ENCODE assay signal across 12 cellular contexts in the genomic region with DNA sequence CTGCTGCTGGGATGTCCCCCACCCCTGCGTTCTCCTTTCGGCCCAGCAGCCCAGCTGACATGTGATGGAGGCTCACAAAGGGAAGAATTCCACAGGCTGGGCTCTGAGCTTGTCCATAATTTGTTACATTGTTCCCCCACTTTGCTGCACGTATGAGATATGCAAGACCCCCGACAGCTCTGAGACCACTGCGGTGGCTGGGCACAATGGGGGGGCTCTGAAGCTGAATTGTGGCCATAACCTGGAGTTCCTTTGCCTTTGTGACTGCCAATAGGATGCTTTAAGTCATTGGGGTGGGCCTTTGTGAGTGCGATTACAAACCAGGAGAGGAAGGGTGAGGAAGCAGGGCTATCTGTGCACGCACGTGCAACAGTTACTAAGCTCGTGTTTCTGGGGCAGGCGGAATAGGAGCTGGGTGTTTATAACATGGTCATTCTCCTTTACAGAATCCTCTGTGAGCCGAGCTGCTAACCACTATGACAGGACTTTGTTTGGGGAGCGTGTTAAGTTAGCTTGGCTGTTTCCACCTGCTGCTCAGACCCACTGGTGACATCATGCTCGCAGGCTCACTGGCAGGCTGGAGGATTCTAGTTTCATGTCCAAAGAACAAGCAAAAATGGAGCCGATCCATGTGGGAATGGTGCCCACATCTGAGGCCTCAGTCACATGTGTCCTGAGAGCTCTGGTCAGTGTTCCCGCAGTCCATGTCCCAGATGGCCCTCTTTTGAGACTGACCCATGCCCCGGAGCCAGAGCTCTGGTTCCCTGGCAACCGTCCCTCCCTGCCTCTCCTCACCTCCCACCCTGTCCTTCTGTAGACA.
A peak's percentile ranks its signal among the peaks of the same experiment; 100 is the strongest.
DNase-seq lines count a peak whose midpoint lies in the region; ATAC-seq and TF ChIP-seq lines count a peak whose summit lies in the region.
"Had no signal": no experiment of that assay in that cellular context is flagged by ENCODE, and none has a peak within 500 bp of the region (broad histone marks: within the 10 kb centered on the region; RNA-seq: fewer than 3 reads in every experiment).

No MANE protein-coding gene starts in this region.

- TF ChIP-seq CTCF in heart left ventricle (IDR thresholded peaks at IDR 0.05) (no peak), neural cell (IDR thresholded peaks at IDR 0.05; ENCODE audit: poor library complexity, severe bottlenecking) (no peak)

- H3K4me3 ChIP-seq in heart left ventricle (no peak overlapping the region), neural cell (ENCODE audit: low read length) (no peak overlapping the region)
- H3K4me3 ChIP-seq: lung, skin epidermis had no signal

- H2AFZ ChIP-seq in neural cell (ENCODE audit: low read depth, low read length) = peak overlapping the region; percentile 28

- WGBS in heart left ventricle, 4 donors = 38 to 45% (median 42%) methylated on average over 16 to 17 of the region's 17 CpGs

- TF ChIP-seq RAD21 in neural cell (conservative IDR thresholded peaks at IDR 0.05) = no peak

- DNase-seq in heart left ventricle = peak in 3 of 5 donors; percentile 7 to 41 (median 26)
- DNase-seq in Right ventricle myocardium inferior (ENCODE audit: missing footprints) = no peak
- DNase-seq in head of caudate nucleus = peak; percentile 44 to 94 (median 78)
- no peak for DNase-seq in kidney glomerular epithelial cell (lab: John Stamatoyannopoulos, UW)
- no peak for DNase-seq in activated naive CD4-positive, alpha-beta T cell (lab: John Stamatoyannopoulos, UW)
- DNase-seq: NCI-H187, PC-3 had no signal

- no peak overlapping the region for H3K9ac ChIP-seq in neural cell (ENCODE audit: low read length)

- H3K4me1 ChIP-seq in heart left ventricle = no peaks in the 10 kb centered on the region

- no peak for TF ChIP-seq POLR2A in heart left ventricle (IDR thresholded peaks at IDR 0.05)

- H3K27ac ChIP-seq in heart left ventricle (no peak overlapping the region), neural cell (ENCODE audit: low read length) (no peak overlapping the region)
- H3K27ac ChIP-seq: skin epidermis had no signal

- H3K9me3 ChIP-seq in heart left ventricle (no peaks in the 10 kb centered on the region), neural cell (ENCODE audit: low read length) (no peaks in the 10 kb centered on the region)

- no peak overlapping the region for H3K4me2 ChIP-seq in neural cell (ENCODE audit: low read length)

- intact Hi-C loops in heart left ventricle (cut with DNase I) (no loop called here), Right ventricle myocardium inferior (cut with DNase I) (no loop called here), head of caudate nucleus (cut with DNase I) (no loop called here)

- H4K20me1 ChIP-seq in neural cell (ENCODE audit: insufficient read depth) = no peaks in the 10 kb centered on the region

- H3K36me3 ChIP-seq in heart left ventricle (no peaks in the 10 kb centered on the region), neural cell (ENCODE audit: insufficient read depth, low read length) (no peaks in the 10 kb centered on the region)

- H3K27me3 ChIP-seq in heart left ventricle (no peaks in the 10 kb centered on the region), neural cell (ENCODE audit: insufficient read depth, low read depth, low read length) (no peaks in the 10 kb centered on the region)

- H3K9me2 ChIP-seq in neural cell (ENCODE audit: insufficient read depth, low read length) = no peaks in the 10 kb centered on the region

- H3K79me2 ChIP-seq in neural cell (replicated peaks; ENCODE audit: insufficient read depth, low read length) = no peaks in the 10 kb centered on the region

- peak in 1 of 4 donors; percentile 36 for ATAC-seq in heart left ventricle
- no peak for ATAC-seq in Right ventricle myocardium inferior
- no peak for ATAC-seq in HG02885 (IDR thresholded peaks at IDR 0.05; ENCODE audit: poor library complexity, unreplicated experiment)
- no peak for ATAC-seq in GM18868 (IDR thresholded peaks at IDR 0.05; ENCODE audit: unreplicated experiment)
- ATAC-seq: PC-3 had no signal

- H3F3A ChIP-seq in neural cell (ENCODE audit: insufficient read depth, low read length, poor library complexity, severe bottlenecking) = no peaks in the 10 kb centered on the region

- no peak for TF ChIP-seq EP300 in neural cell (conservative IDR thresholded peaks at IDR 0.05; ENCODE audit: poor library complexity, severe bottlenecking)

TF ChIP-seq in neural cell, 6 proteins besides CTCF, POLR2A, EP300 and RAD21:
- TF ChIP-seq, protein P1, sequence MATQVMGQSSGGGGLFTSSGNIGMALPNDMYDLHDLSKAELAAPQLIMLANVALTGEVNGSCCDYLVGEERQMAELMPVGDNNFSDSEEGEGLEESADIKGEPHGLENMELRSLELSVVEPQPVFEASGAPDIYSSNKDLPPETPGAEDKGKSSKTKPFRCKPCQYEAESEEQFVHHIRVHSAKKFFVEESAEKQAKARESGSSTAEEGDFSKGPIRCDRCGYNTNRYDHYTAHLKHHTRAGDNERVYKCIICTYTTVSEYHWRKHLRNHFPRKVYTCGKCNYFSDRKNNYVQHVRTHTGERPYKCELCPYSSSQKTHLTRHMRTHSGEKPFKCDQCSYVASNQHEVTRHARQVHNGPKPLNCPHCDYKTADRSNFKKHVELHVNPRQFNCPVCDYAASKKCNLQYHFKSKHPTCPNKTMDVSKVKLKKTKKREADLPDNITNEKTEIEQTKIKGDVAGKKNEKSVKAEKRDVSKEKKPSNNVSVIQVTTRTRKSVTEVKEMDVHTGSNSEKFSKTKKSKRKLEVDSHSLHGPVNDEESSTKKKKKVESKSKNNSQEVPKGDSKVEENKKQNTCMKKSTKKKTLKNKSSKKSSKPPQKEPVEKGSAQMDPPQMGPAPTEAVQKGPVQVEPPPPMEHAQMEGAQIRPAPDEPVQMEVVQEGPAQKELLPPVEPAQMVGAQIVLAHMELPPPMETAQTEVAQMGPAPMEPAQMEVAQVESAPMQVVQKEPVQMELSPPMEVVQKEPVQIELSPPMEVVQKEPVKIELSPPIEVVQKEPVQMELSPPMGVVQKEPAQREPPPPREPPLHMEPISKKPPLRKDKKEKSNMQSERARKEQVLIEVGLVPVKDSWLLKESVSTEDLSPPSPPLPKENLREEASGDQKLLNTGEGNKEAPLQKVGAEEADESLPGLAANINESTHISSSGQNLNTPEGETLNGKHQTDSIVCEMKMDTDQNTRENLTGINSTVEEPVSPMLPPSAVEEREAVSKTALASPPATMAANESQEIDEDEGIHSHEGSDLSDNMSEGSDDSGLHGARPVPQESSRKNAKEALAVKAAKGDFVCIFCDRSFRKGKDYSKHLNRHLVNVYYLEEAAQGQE (IDR thresholded peaks at IDR 0.05; ENCODE audit: borderline replicate concordance) = no peak
- no peak for TF ChIP-seq POLR2AphosphoS5 (IDR thresholded peaks at IDR 0.05)
- TF ChIP-seq MXI1 (conservative IDR thresholded peaks at IDR 0.05; ENCODE audit: poor library complexity, severe bottlenecking) = no peak
- TF ChIP-seq SMC3 (conservative IDR thresholded peaks at IDR 0.05; ENCODE audit: poor library complexity) = no peak
- TF ChIP-seq TAF1 (IDR thresholded peaks at IDR 0.05; ENCODE audit: low read depth) = no peak
- no peak for TF ChIP-seq EZH2 (IDR thresholded peaks at IDR 0.05; ENCODE audit: borderline replicate concordance, insufficient read depth, low read length, poor library complexity, severe bottlenecking)

Comparison
In these comparisons a context has a peak if more than half of its experiments do, and no peak if none do; other contexts are left out.
1. DNase-seq: peak in heart left ventricle (3 of 5) and head of caudate nucleus (42 of 42); none in Right ventricle myocardium inferior (single experiment), kidney glomerular epithelial cell (single experiment) and activated naive CD4-positive, alpha-beta T cell (0 of 4).